Comparison of ENCODE assay signal across 14 cellular contexts in the genomic region with DNA sequence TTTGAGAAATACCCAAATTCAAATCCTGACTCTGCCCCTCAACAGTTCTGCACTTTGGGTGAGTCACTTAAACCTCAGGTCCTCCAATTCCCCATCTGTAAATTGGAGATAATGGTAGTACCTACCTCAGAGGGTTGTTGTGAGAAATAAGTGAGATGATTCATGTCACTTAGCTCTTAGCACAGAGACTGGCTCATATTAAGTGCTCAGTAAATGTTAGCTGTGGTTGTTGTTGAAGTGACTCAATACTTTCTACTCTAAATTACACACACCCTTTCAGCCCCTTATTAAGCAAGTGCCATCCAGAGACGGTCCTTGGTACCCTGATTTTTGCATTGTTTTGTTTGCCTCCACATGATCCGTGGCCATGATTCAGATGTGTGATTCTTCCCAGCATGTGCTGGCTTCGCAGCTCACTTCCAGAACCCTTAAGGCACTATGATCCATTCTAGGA. TPM values are rescaled to one million over a fixed set of nuclear protein-coding genes. Genes with fewer than 3 reads are reported as not detected.
A peak's percentile ranks its signal among the peaks of the same experiment; 100 is the strongest.
DNase-seq lines count a peak whose midpoint lies in the region; ATAC-seq and TF ChIP-seq lines count a peak whose summit lies in the region.
"Had no signal": no experiment of that assay in that cellular context is flagged by ENCODE, and none has a peak within 500 bp of the region (broad histone marks: within the 10 kb centered on the region; RNA-seq: fewer than 3 reads in every experiment).

No MANE protein-coding gene starts in this region.

- H3K4me1 Mint-ChIP-seq in activated naive CD8-positive, alpha-beta T cell treated with anti-CD3 and anti-CD28 coated beads, Interleukin-2, amount 50 U/mL, for 24 hours: peaks cover 39% of the 10 kb centered on the region
- H3K4me1 Mint-ChIP-seq: stimulated activated naive B cell treated with anti-CD40 and anti-IgM and Interleukin-4, amounts not matched to agents 10 μg/mL and 1 μg/mL and 100 μg/mL, for 72 hours had no signal

- no peak overlapping the region for H3K27ac Mint-ChIP-seq in activated naive CD8-positive, alpha-beta T cell treated with anti-CD3 and anti-CD28 coated beads, Interleukin-2, amount 50 U/mL, for 24 hours
- H3K27ac Mint-ChIP-seq: endodermal cell; stimulated activated naive B cell treated with anti-CD40 and anti-IgM and Interleukin-4, amounts not matched to agents 10 μg/mL and 1 μg/mL and 100 μg/mL, for 72 hours; T-helper 1 cell treated with Interleukin-12 subunit alpha and Interleukin-12 subunit beta and Interleukin-4 antibody, amounts not matched to agents 30 μg/mL and 1 μg/mL, for 36 hours had no signal

- no peak overlapping the region for H3K4me3 ChIP-seq in left ventricle myocardium inferior
- H3K4me3 ChIP-seq: ascending aorta had no signal

- peaks cover 6% of the 10 kb centered on the region for H3K27me3 ChIP-seq in left ventricle myocardium inferior (ENCODE audit: low read depth)
- H3K27me3 ChIP-seq: ascending aorta had no signal

- CTCF ChIA-PET in HEK293T (lab: Yijun Ruan, JAX): interaction anchor here (0.8 to 1.0 kb wide), 2 partner anchors 12 to 99 kb away, joined by 3 read pairs; no protein-coding TSS in a partner anchor

- ATAC-seq in activated naive CD8-positive, alpha-beta T cell treated with anti-CD3 and anti-CD28 coated beads, Interleukin-2, amount 50 U/mL, for 24 hours: peak; percentile 82
- ATAC-seq in HG03520 (IDR thresholded peaks at IDR 0.05; ENCODE audit: unreplicated experiment): no peak
- ATAC-seq in GM21367 (IDR thresholded peaks at IDR 0.05; ENCODE audit: unreplicated experiment): no peak
- ATAC-seq: stimulated activated naive B cell treated with anti-CD40 and anti-IgM and Interleukin-4, amounts not matched to agents 10 μg/mL and 1 μg/mL and 100 μg/mL, for 72 hours had no signal

- intact Hi-C loops in left ventricle myocardium inferior (cut with micrococcal nuclease): no loop called here

- POLR2A ChIA-PET in HEK293T (lab: Yijun Ruan, JAX): no interaction called here

- no peak overlapping the region for H3K27ac ChIP-seq in left ventricle myocardium inferior (replicated peaks)
- H3K27ac ChIP-seq: ascending aorta had no signal

- no peaks in the 10 kb centered on the region for H3K36me3 ChIP-seq in left ventricle myocardium inferior
- H3K36me3 ChIP-seq: ascending aorta had no signal

- no peak overlapping the region for H3K4me3 Mint-ChIP-seq in activated naive CD8-positive, alpha-beta T cell treated with anti-CD3 and anti-CD28 coated beads, Interleukin-2, amount 50 U/mL, for 24 hours
- H3K4me3 Mint-ChIP-seq: endodermal cell; stimulated activated naive B cell treated with anti-CD40 and anti-IgM and Interleukin-4, amounts not matched to agents 10 μg/mL and 1 μg/mL and 100 μg/mL, for 72 hours; T-helper 1 cell treated with Interleukin-12 subunit alpha and Interleukin-12 subunit beta and Interleukin-4 antibody, amounts not matched to agents 30 μg/mL and 1 μg/mL, for 36 hours had no signal

- peaks cover 57% of the 10 kb centered on the region for H3K4me1 ChIP-seq in left ventricle myocardium inferior

- DNase-seq in Caki2 (ENCODE audit: low read depth): peak; percentile 41
- peak; percentile 47 for DNase-seq in LHCN-M2 (ENCODE audit: low read depth)
- no peak for DNase-seq in activated naive CD8-positive, alpha-beta T cell treated with anti-CD3 and anti-CD28 coated beads, Interleukin-2, amount 50 U/mL, for 24 hours
- DNase-seq in kidney tubule cell (ENCODE audit: low spot score): peak; percentile 86
- DNase-seq in HEK293T (ENCODE audit: extremely low spot score): no peak
- no peak for DNase-seq in left ventricle myocardium inferior
- DNase-seq: CD4-positive, CD25-positive, alpha-beta regulatory T cell; endodermal cell; NK-92 treated with Interleukin-12 subunit alpha and Interleukin-12 subunit beta, amount 100 ng/mL, for 24 hours; stimulated activated naive B cell treated with anti-CD40 and anti-IgM and Interleukin-4, amounts not matched to agents 10 μg/mL and 1 μg/mL and 100 μg/mL, for 72 hours had no signal

- H3K9me3 ChIP-seq in left ventricle myocardium inferior (replicated peaks): no peaks in the 10 kb centered on the region
- H3K9me3 ChIP-seq: ascending aorta had no signal

- no peaks in the 10 kb centered on the region for H3K9me3 Mint-ChIP-seq in activated naive CD8-positive, alpha-beta T cell treated with anti-CD3 and anti-CD28 coated beads, Interleukin-2, amount 50 U/mL, for 24 hours
- H3K9me3 Mint-ChIP-seq: endodermal cell; stimulated activated naive B cell treated with anti-CD40 and anti-IgM and Interleukin-4, amounts not matched to agents 10 μg/mL and 1 μg/mL and 100 μg/mL, for 72 hours; T-helper 1 cell treated with Interleukin-12 subunit alpha and Interleukin-12 subunit beta and Interleukin-4 antibody, amounts not matched to agents 30 μg/mL and 1 μg/mL, for 36 hours had no signal

- no peak for TF ChIP-seq CTCF in left ventricle myocardium inferior (IDR thresholded peaks at IDR 0.05; ENCODE audit: borderline replicate concordance)

- no peaks in the 10 kb centered on the region for H3K36me3 Mint-ChIP-seq in activated naive CD8-positive, alpha-beta T cell treated with anti-CD3 and anti-CD28 coated beads, Interleukin-2, amount 50 U/mL, for 24 hours (ENCODE audit: low read depth)
- H3K36me3 Mint-ChIP-seq: CD4-positive, CD25-positive, alpha-beta regulatory T cell; stimulated activated naive B cell treated with anti-CD40 and anti-IgM and Interleukin-4, amounts not matched to agents 10 μg/mL and 1 μg/mL and 100 μg/mL, for 72 hours had no signal

- peaks cover 34% of the 10 kb centered on the region for H3K27me3 Mint-ChIP-seq in activated naive CD8-positive, alpha-beta T cell treated with anti-CD3 and anti-CD28 coated beads, Interleukin-2, amount 50 U/mL, for 24 hours
- H3K27me3 Mint-ChIP-seq: CD4-positive, CD25-positive, alpha-beta regulatory T cell had no signal

- in situ Hi-C loops in Caki2 (cut with HindIII; ENCODE audit: low pct_unique_long_range_greater_than_20kb, low sequenced_read_pairs): no loop called here

TF ChIP-seq in HEK293T, 16 proteins besides CTCF, POLR2A, EP300 and RAD21:
- no peak for TF ChIP-seq L3MBTL2 (conservative IDR thresholded peaks at IDR 0.05)
- no peak for TF ChIP-seq ARNT (IDR thresholded peaks at IDR 0.05)
- no peak for TF ChIP-seq SUZ12 (IDR thresholded peaks at IDR 0.05)
- no peak for TF ChIP-seq ZNF384 (IDR thresholded peaks at IDR 0.05)
- TF ChIP-seq ELF4 (IDR thresholded peaks at IDR 0.05): no peak
- TF ChIP-seq TARDBP (IDR thresholded peaks at IDR 0.05): no peak
- no peak for TF ChIP-seq HDGF (IDR thresholded peaks at IDR 0.05; ENCODE audit: borderline replicate concordance)
- TF ChIP-seq FOXM1 (IDR thresholded peaks at IDR 0.05; ENCODE audit: borderline replicate concordance): no peak
- TF ChIP-seq BHLHE40 (IDR thresholded peaks at IDR 0.05; ENCODE audit: borderline replicate concordance): no peak
- TF ChIP-seq LEF1 (IDR thresholded peaks at IDR 0.05; ENCODE audit: borderline replicate concordance): no peak
- no peak for TF ChIP-seq FOXA1 (IDR thresholded peaks at IDR 0.05)
- TF ChIP-seq FOXK2 (IDR thresholded peaks at IDR 0.05): no peak
- no peak for TF ChIP-seq SP1 (IDR thresholded peaks at IDR 0.05)
- TF ChIP-seq NFRKB (IDR thresholded peaks at IDR 0.05): no peak
- TF ChIP-seq, protein P1, sequence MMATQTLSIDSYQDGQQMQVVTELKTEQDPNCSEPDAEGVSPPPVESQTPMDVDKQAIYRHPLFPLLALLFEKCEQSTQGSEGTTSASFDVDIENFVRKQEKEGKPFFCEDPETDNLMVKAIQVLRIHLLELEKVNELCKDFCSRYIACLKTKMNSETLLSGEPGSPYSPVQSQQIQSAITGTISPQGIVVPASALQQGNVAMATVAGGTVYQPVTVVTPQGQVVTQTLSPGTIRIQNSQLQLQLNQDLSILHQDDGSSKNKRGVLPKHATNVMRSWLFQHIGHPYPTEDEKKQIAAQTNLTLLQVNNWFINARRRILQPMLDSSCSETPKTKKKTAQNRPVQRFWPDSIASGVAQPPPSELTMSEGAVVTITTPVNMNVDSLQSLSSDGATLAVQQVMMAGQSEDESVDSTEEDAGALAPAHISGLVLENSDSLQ (IDR thresholded peaks at IDR 0.05): no peak
- no peak for TF ChIP-seq CTBP1 (IDR thresholded peaks at IDR 0.05; ENCODE audit: borderline replicate concordance)

RNA-seq across cellular contexts. Expression of a gene that starts 5.3 kb away (rescaled TPM):
- total RNA-seq in Caki2 (2014; rRNA removed; shearing (Covaris generic); ENCODE audit: low replicate concordance): 4.0 and 11.0 TPM in 2 replicates
- 1.2 and 1.9 TPM in 2 replicates for total RNA-seq in LHCN-M2 (2014; rRNA removed)
- 2.5 TPM for polyA plus RNA-seq in LHCN-M2 (2012)
- total RNA-seq in left ventricle myocardium inferior: 376 TPM

Comparison
In these comparisons a context has a peak if more than half of its experiments do, and no peak if none do; other contexts are left out.
1. DNase-seq: peak in Caki2 (single experiment), LHCN-M2 (single experiment) and kidney tubule cell (single experiment); none in activated naive CD8-positive, alpha-beta T cell treated with anti-CD3 and anti-CD28 coated beads, Interleukin-2, amount 50 U/mL, for 24 hours (single experiment), HEK293T (single experiment) and left ventricle myocardium inferior (single experiment).
2. RNA of a gene that starts 5.3 kb away (total RNA-seq): 376 TPM in left ventricle myocardium inferior (single experiment); 4.0 to 11.0 TPM in Caki2 and 1.2 to 1.9 TPM in LHCN-M2; every median in the first group is over 10 times any median in the second.